ENCODE assay signal across 11 cellular contexts in the genomic region with DNA sequence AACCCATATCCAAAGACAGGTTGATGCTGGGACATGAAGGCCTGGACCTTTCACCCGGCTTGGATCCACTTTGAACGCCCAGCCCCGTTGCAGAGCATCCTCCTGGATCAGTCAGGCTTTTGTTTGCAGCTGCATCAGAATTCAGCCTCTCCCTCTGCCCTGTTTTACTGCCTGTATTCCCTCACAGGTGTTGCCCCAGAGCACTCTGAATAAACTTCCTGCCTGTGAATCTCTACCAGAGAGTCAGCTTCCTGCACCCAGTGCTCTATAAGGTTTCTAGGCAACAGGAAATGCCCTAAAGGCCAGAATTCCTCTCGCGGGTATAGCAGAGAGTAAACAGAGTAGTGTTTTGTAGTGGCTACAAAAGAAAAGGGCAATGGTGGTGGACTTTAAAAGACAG. TPM values are rescaled to one million over a fixed set of nuclear protein-coding genes. Genes with fewer than 3 reads are reported as not detected.
DNase-seq lines count a peak whose midpoint lies in the region; ATAC-seq and TF ChIP-seq lines count a peak whose summit lies in the region.
"Had no signal": no experiment of that assay in that cellular context is flagged by ENCODE, and none has a peak within 500 bp of the region (broad histone marks: within the 10 kb centered on the region; RNA-seq: fewer than 3 reads in every experiment).

No MANE protein-coding gene starts in this region.

- H3K27ac ChIP-seq in IMR-90 (ENCODE audit: insufficient read depth, low read length) (no peak overlapping the region), mesodermal cell (ENCODE audit: low read depth, low read length, severe bottlenecking) (peak overlapping the region; percentile 73), vagina (no peak overlapping the region)
- H3K27ac ChIP-seq: ascending aorta had no signal

- CTCF ChIA-PET in IMR-90 (lab: Yijun Ruan, JAX) (interaction anchor here (0.7 kb wide), 1 partner anchor 148 kb away, joined by 3 read pairs; no protein-coding TSS in a partner anchor), WTC11 (lab: Charles Lee) (interaction anchor here (0.6 to 2.2 kb wide), 10 partner anchors 9 to 547 kb away, joined by 3 to 10 read pairs (median 6); a partner anchor contains a TSS)

- no peak overlapping the region for H2AK5ac ChIP-seq in IMR-90 (ENCODE audit: low read depth, low read length)

- H3K18ac ChIP-seq in IMR-90 (ENCODE audit: low read depth, low read length) = no peak overlapping the region

- no peak overlapping the region for H4K5ac ChIP-seq in IMR-90 (ENCODE audit: low read depth, low read length)

- H3K36me3 Mint-ChIP-seq in WTC11 = no peaks in the 10 kb centered on the region

- peaks cover 14% of the 10 kb centered on the region for H3K4me1 ChIP-seq in IMR-90 (ENCODE audit: control insufficient read depth, insufficient read depth, low read length)
- peaks cover 19% of the 10 kb centered on the region for H3K4me1 ChIP-seq in mesodermal cell (ENCODE audit: control insufficient read depth, insufficient read depth, low read length, poor library complexity, severe bottlenecking)
- H3K4me1 ChIP-seq in vagina = peaks cover 12% of the 10 kb centered on the region

- H3K9me3 ChIP-seq in IMR-90 (ENCODE audit: control insufficient read depth, insufficient read depth, low read length) (no peaks in the 10 kb centered on the region), mesodermal cell (ENCODE audit: control insufficient read depth, low read length) (no peaks in the 10 kb centered on the region), vagina (no peaks in the 10 kb centered on the region)
- H3K9me3 ChIP-seq: ascending aorta had no signal

- no peak overlapping the region for H2BK120ac ChIP-seq in IMR-90 (ENCODE audit: low read depth, low read length)

- 48% methylated on average over 4 of the region's 5 CpGs; no CpG with 5 or more reads in 1 of the 2 experiments for WGBS in IMR-90 (ENCODE audit: extremely low coverage in 2 of 2, insufficient read length in 1 of 2), 2 experiments
- 49 to 53% methylated on average over 5 of the region's 5 CpGs for WGBS in mesodermal cell (ENCODE audit: insufficient coverage in 2 of 2), 2 experiments

- no TSS peak for BruUV-seq in IMR-90 (replicated peaks; lab: Mats Ljungman, UMichigan)

- no peak overlapping the region for H3K56ac ChIP-seq in IMR-90 (ENCODE audit: extremely low read depth, insufficient read depth, low read length)

- H4K91ac ChIP-seq in IMR-90 (ENCODE audit: insufficient read depth, low read depth, low read length) = no peak overlapping the region

- intact Hi-C loops in IMR-90 (cut with micrococcal nuclease) (no loop called here), head of caudate nucleus (cut with DNase I) (loop anchor here (5.0 kb wide), 1 partner anchor 547 kb away; no protein-coding TSS in a partner anchor), vagina (cut with DNase I) (loop anchor here (10.0 kb wide), 1 partner anchor 191 kb away; no protein-coding TSS in a partner anchor)

- H3K79me1 ChIP-seq in IMR-90 (ENCODE audit: low read depth in 1 of 2, low read length in 2 of 2) = peaks cover 30 to 73% of the 10 kb centered on the region in 2 experiments

- no peak overlapping the region for H3K4me3 Mint-ChIP-seq in WTC11
- H3K4me3 Mint-ChIP-seq: naive thymus-derived CD8-positive, alpha-beta T cell had no signal

- H3K27me3 Mint-ChIP-seq in WTC11 (ENCODE audit: low read depth) = no peaks in the 10 kb centered on the region

- H3K4me2 ChIP-seq in IMR-90 (ENCODE audit: low read depth, low read length) = no peak overlapping the region

- 0 out of 4 replicates have a peak overlapping the region, but pooled peaks of 1 of the 2 experiments have one; percentile 12 for H4K8ac ChIP-seq in IMR-90 (ENCODE audit: low read depth in 2 of 2, low read length in 2 of 2)

- no peaks in the 10 kb centered on the region for H3K27me3 ChIP-seq in IMR-90 (ENCODE audit: control insufficient read depth, insufficient read depth, low read length)
- H3K27me3 ChIP-seq in vagina = no peaks in the 10 kb centered on the region
- H3K27me3 ChIP-seq: ascending aorta had no signal

- POLR2A ChIA-PET in IMR-90 (lab: Charles Lee; ENCODE audit: unreplicated experiment) = no interaction called here
- POLR2A ChIA-PET in WTC11 (lab: Charles Lee) = interaction anchor here (0.6 kb wide), 1 partner anchor 294 kb away, joined by 4 read pairs; no protein-coding TSS in a partner anchor

- no peaks in the 10 kb centered on the region for H3K36me3 ChIP-seq in IMR-90 (ENCODE audit: control insufficient read depth, insufficient read depth, low read length)
- peaks cover 7% of the 10 kb centered on the region for H3K36me3 ChIP-seq in mesodermal cell (ENCODE audit: control insufficient read depth, insufficient read depth, low read length)
- no peaks in the 10 kb centered on the region for H3K36me3 ChIP-seq in vagina
- H3K36me3 ChIP-seq: ascending aorta had no signal

- H3K4me1 Mint-ChIP-seq in WTC11 = peaks cover 28% of the 10 kb centered on the region
- H3K4me1 Mint-ChIP-seq: naive thymus-derived CD8-positive, alpha-beta T cell had no signal

- peaks cover 26% of the 10 kb centered on the region for H4K20me1 ChIP-seq in IMR-90 (ENCODE audit: insufficient read depth, low read length)

- no peak overlapping the region for H3K27ac Mint-ChIP-seq in WTC11
- H3K27ac Mint-ChIP-seq: naive thymus-derived CD8-positive, alpha-beta T cell had no signal

- no peak for TF ChIP-seq RAD21 in IMR-90 (IDR thresholded peaks at IDR 0.05; ENCODE audit: low read length)

- no peak overlapping the region for H3K14ac ChIP-seq in IMR-90 (replicated peaks; ENCODE audit: low read depth, low read length)

- dilution Hi-C loops in IMR-90 (cut with HindIII; ENCODE audit: low sequenced_read_pairs, unreplicated experiment) = no loop called here

- TF ChIP-seq POLR2A in IMR-90 (IDR thresholded peaks at IDR 0.05; ENCODE audit: low read depth, low read length) (no peak), vagina (IDR thresholded peaks at IDR 0.05) (no peak)

- ATAC-seq in IMR-90 (ENCODE audit: low read depth) (peak; percentile 74), WTC11 (peak; percentile 96), HG03159 (IDR thresholded peaks at IDR 0.05; ENCODE audit: unreplicated experiment) (no peak), HG03442 (IDR thresholded peaks at IDR 0.05; ENCODE audit: unreplicated experiment) (no peak)
- ATAC-seq: naive thymus-derived CD8-positive, alpha-beta T cell had no signal

- H3K4ac ChIP-seq in IMR-90 (ENCODE audit: low read depth, low read length) = no peak overlapping the region

- H3K9me1 ChIP-seq in IMR-90 (ENCODE audit: insufficient read depth, low read length) = peaks cover 23% of the 10 kb centered on the region

- no peak overlapping the region for H2BK20ac ChIP-seq in IMR-90 (ENCODE audit: low read depth, low read length)

- H3K9me3 Mint-ChIP-seq in WTC11 = no peaks in the 10 kb centered on the region

- in situ Hi-C loops in IMR-90 (cut with MboI; ENCODE audit: low sequenced_read_pairs) = no loop called here

- H2BK5ac ChIP-seq in IMR-90 (ENCODE audit: low read depth, low read length, poor library complexity, severe bottlenecking) = no peak overlapping the region

- H2BK15ac ChIP-seq in IMR-90 (ENCODE audit: low read depth, low read length) = no peak overlapping the region

- no peak overlapping the region for H3K4me3 ChIP-seq in IMR-90 (ENCODE audit: insufficient read depth, low read depth, low read length)
- H3K4me3 ChIP-seq in mesodermal cell (ENCODE audit: extremely low read depth, insufficient read depth, low read length, poor library complexity, severe bottlenecking) = no peak overlapping the region
- no peak overlapping the region for H3K4me3 ChIP-seq in vagina
- H3K4me3 ChIP-seq: ascending aorta had no signal

- peak; percentile 77 for DNase-seq in EH (ENCODE audit: low read depth)
- peak; percentile 42 for DNase-seq in IMR-90
- peak; percentile 19 for DNase-seq in WTC11 (ENCODE audit: low spot score)
- no peak for DNase-seq in head of caudate nucleus
- no peak for DNase-seq in vagina (ENCODE audit: extremely low spot score in 2 of 2)
- DNase-seq: activated CD4-positive, alpha-beta T cell treated with anti-CD3 and anti-CD28 coated beads, Interleukin-2, amount 50 U/mL, for 48 hours; naive thymus-derived CD8-positive, alpha-beta T cell had no signal

- TF ChIP-seq CTCF in IMR-90 (conservative IDR thresholded peaks at IDR 0.05; ENCODE audit: low read depth, low read length) (no peak), WTC11 (IDR thresholded peaks at IDR 0.05) (no peak), vagina (IDR thresholded peaks at IDR 0.05) (no peak)

- H3K23ac ChIP-seq in IMR-90 (ENCODE audit: low read depth, low read length) = no peak overlapping the region

- H2AK9ac ChIP-seq in IMR-90 (replicated peaks; ENCODE audit: low read depth, low read length, poor library complexity) = no peak overlapping the region

- no peak overlapping the region for H3K9ac ChIP-seq in IMR-90 (ENCODE audit: low read depth, low read length)

- H2AFZ ChIP-seq in IMR-90 (replicated peaks; ENCODE audit: low read length, poor library complexity) = no peak overlapping the region

TF ChIP-seq in IMR-90, 13 proteins besides CTCF, POLR2A, EP300 and RAD21 (continues in another document):
- TF ChIP-seq MXI1 (IDR thresholded peaks at IDR 0.05; ENCODE audit: borderline replicate concordance, low read depth, low read length) = no peak
- no peak for TF ChIP-seq MAFK (IDR thresholded peaks at IDR 0.05; ENCODE audit: low read depth, low read length)
- no peak for TF ChIP-seq SMC3 (IDR thresholded peaks at IDR 0.05; ENCODE audit: low read depth, low read length)
- TF ChIP-seq CHD1 (IDR thresholded peaks at IDR 0.05; ENCODE audit: low read depth, low read length) = no peak

TF ChIP-seq in WTC11, 78 proteins besides CTCF, POLR2A, EP300 and RAD21 (continues in another document):
- no peak for TF ChIP-seq NR1H2 (CRISPR knock-in tag; IDR thresholded peaks at IDR 0.05)
- TF ChIP-seq, protein P1, sequence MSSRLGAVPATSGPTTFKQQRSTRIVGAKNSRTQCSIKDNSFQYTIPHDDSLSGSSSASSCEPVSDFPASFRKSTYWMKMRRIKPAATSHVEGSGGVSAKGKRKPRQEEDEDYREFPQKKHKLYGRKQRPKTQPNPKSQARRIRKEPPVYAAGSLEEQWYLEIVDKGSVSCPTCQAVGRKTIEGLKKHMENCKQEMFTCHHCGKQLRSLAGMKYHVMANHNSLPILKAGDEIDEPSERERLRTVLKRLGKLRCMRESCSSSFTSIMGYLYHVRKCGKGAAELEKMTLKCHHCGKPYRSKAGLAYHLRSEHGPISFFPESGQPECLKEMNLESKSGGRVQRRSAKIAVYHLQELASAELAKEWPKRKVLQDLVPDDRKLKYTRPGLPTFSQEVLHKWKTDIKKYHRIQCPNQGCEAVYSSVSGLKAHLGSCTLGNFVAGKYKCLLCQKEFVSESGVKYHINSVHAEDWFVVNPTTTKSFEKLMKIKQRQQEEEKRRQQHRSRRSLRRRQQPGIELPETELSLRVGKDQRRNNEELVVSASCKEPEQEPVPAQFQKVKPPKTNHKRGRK (CRISPR knock-in tag; IDR thresholded peaks at IDR 0.05; ENCODE audit: borderline replicate concordance) = no peak

RNA-seq across cellular contexts. Expression of a gene that starts 25.5 kb away (rescaled TPM):
- total RNA-seq in IMR-90 (2012; rRNA removed) = 5.0 and 5.4 TPM in 2 replicates
- polyA plus RNA-seq in IMR-90 (2012; rRNA removed) = 2.8 and 3.9 TPM in 2 replicates
- 0.21 and 0.57 TPM in 2 replicates for polyA plus RNA-seq in IMR-90 (2012; cell fraction: cytosol; rRNA removed)
- 3.5 and 19.4 TPM in 2 replicates for polyA plus RNA-seq in IMR-90 (2012; cell fraction: nucleus; rRNA removed; ENCODE audit: low replicate concordance)
- 5.3 to 7.8 TPM (median 7.1 TPM) in 3 replicates for total RNA-seq in WTC11 (2021)
- 20.6 TPM for polyA plus RNA-seq in mesodermal cell (2013, experiment 1 of 2)
- 14.4 TPM for polyA plus RNA-seq in mesodermal cell (2013, experiment 2 of 2)
- total RNA-seq in vagina = 17.7 TPM
- total RNA-seq: naive thymus-derived CD8-positive, alpha-beta T cell had no signal
- polyA plus RNA-seq: naive thymus-derived CD8-positive, alpha-beta T cell had no signal

Comparison
In these comparisons a context has a peak if more than half of its experiments do, and no peak if none do; other contexts are left out.
1. DNase-seq: peak in EH (single experiment), IMR-90 (single experiment) and WTC11 (single experiment); none in head of caudate nucleus (0 of 42) and vagina (0 of 2).
2. ATAC-seq: peak in IMR-90 (single experiment) and WTC11 (single experiment); none in HG03159 (single experiment) and HG03442 (single experiment).